In the genomic region with DNA sequence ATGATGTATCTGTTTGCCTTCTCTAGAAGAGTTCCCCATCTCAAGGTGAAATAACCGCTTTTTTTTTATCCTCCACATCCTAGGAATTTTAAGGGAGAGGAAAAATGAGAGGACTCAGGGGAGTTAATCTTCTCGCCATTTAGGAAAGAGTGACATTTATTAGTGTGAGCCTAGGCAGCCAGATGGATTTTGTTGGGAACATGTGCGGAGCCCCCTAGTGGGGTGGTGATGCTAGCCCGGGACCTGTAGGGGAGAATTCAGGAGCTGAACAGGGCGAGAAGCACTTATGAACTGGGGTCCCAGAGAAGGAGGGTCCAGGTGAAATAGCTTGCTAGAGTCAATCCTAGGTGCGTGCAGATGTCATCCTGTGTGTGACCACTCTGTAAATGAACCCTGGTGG, we compare ENCODE assay signal across 14 cellular contexts. TPM values are rescaled to one million over a fixed set of nuclear protein-coding genes. Genes with fewer than 3 reads are reported as not detected.
A peak's percentile ranks its signal among the peaks of the same experiment; 100 is the strongest.
DNase-seq lines count a peak whose midpoint lies in the region; ATAC-seq, FAIRE-seq and TF ChIP-seq lines count a peak whose summit lies in the region.
"Had no signal": no experiment of that assay in that cellular context is flagged by ENCODE, and none has a peak within 500 bp of the region (broad histone marks: within the 10 kb centered on the region; RNA-seq: fewer than 3 reads in every experiment).

No MANE protein-coding gene starts in this region.

- H3K4me3 Mint-ChIP-seq in activated naive CD8-positive, alpha-beta T cell treated with anti-CD3 and anti-CD28 coated beads, Interleukin-2, amount 10 ng/mL, durations not matched to agents 7 days and 5 days, result no peak overlapping the region
- no peak overlapping the region for H3K4me3 Mint-ChIP-seq in activated naive CD8-positive, alpha-beta T cell treated with anti-CD3 and anti-CD28 coated beads, Interleukin-2, amount 50 U/mL, for 24 hours
- H3K4me3 Mint-ChIP-seq in activated T-helper 1 cell treated with anti-CD3 and anti-CD28 coated beads, Interleukin-12 subunit alpha, Interleukin-12 subunit beta, Interleukin-2, Interleukin-4 antibody, amounts not matched to agents 30 ng/mL and 10 ng/mL and 1 ng/mL, durations not matched to agents 14 hours and 24 hours and 36 hours, result no peak overlapping the region
- H3K4me3 Mint-ChIP-seq: activated T-helper 17 cell treated with anti-CD3 and anti-CD28 coated beads, Interleukin-2, amount 50 U/mL, for 72 hours had no signal

- intact Hi-C loops in gastrocnemius medialis (cut with DNase I; ENCODE audit: low total_unique reads), result no loop called here
- intact Hi-C loops in activated T-helper 1 cell treated with anti-CD3 and anti-CD28 coated beads, Interleukin-12 subunit alpha, Interleukin-12 subunit beta, Interleukin-2, Interleukin-4 antibody, amounts not matched to agents 30 ng/mL and 10 ng/mL and 1 ng/mL, durations not matched to agents 14 hours and 24 hours and 36 hours (cut with micrococcal nuclease), result no loop called here

- no peaks in the 10 kb centered on the region for H3K23me2 ChIP-seq in H1 (ENCODE audit: low read depth, low read length)

- H3K36me3 ChIP-seq in MM.1S (replicated peaks; ENCODE audit: insufficient read depth, low read length) (no peaks in the 10 kb centered on the region), H1 (ENCODE audit: control insufficient read depth in 2 of 4, insufficient read depth in 4 of 4, low read length in 3 of 4) (peaks cover 0 to 2% (median 0%) of the 10 kb centered on the region in 4 experiments; a peak in 2 of 8 replicates), suprapubic skin (peaks cover 36% of the 10 kb centered on the region), gastrocnemius medialis (peaks cover 0 to 10% of the 10 kb centered on the region in 2 donors), neuronal stem cell (replicated peaks in 1 of 2; ENCODE audit: control insufficient read depth in 2 of 2, insufficient read depth in 2 of 2, low read length in 2 of 2) (peaks cover 0 to 33% of the 10 kb centered on the region in 2 donors)

- TF ChIP-seq CTCF in MM.1S (IDR thresholded peaks at IDR 0.05; ENCODE audit: low read length), result peak; percentile 35
- peak; percentile 65 to 70 (median 68) for TF ChIP-seq CTCF in H1 (IDR thresholded peaks at IDR 0.05; ENCODE audit: control extremely low read depth in 1 of 3, insufficient read depth in 1 of 3, low read depth in 1 of 3, low read length in 3 of 3)
- no peak for TF ChIP-seq CTCF in suprapubic skin (IDR thresholded peaks at IDR 0.05)
- TF ChIP-seq CTCF in gastrocnemius medialis (IDR thresholded peaks at IDR 0.05 in 4 of 5, conservative IDR thresholded peaks at IDR 0.05 in 1 of 5), result peak in 1 of 5 experiments; percentile 33

- peaks cover 31% of the 10 kb centered on the region for H3K36me3 Mint-ChIP-seq in activated naive CD8-positive, alpha-beta T cell treated with anti-CD3 and anti-CD28 coated beads, Interleukin-2, amount 10 ng/mL, durations not matched to agents 7 days and 5 days
- H3K36me3 Mint-ChIP-seq in activated naive CD8-positive, alpha-beta T cell treated with anti-CD3 and anti-CD28 coated beads, Interleukin-2, amount 50 U/mL, for 24 hours (ENCODE audit: low read depth), result peaks cover 28% of the 10 kb centered on the region
- H3K36me3 Mint-ChIP-seq in activated T-helper 1 cell treated with anti-CD3 and anti-CD28 coated beads, Interleukin-12 subunit alpha, Interleukin-12 subunit beta, Interleukin-2, Interleukin-4 antibody, amounts not matched to agents 30 ng/mL and 10 ng/mL and 1 ng/mL, durations not matched to agents 14 hours and 24 hours and 36 hours (ENCODE audit: low read depth), result peaks cover 75% of the 10 kb centered on the region

- no peak overlapping the region for H3K14ac ChIP-seq in H1 (ENCODE audit: insufficient read length)
- no peak overlapping the region for H3K14ac ChIP-seq in neuronal stem cell (ENCODE audit: low read length)

- TF ChIP-seq RAD21 in H1 (IDR thresholded peaks at IDR 0.05 in 1 of 2, conservative IDR thresholded peaks at IDR 0.05 in 1 of 2; ENCODE audit: low read depth in 2 of 2, low read length in 2 of 2), result peak; percentile 34 to 53; a peak in 3 of 4 replicates

- H3K23ac ChIP-seq in H1 (ENCODE audit: insufficient read length), result no peak overlapping the region
- H3K23ac ChIP-seq in neuronal stem cell (ENCODE audit: low read depth, low read length, poor library complexity), result no peak overlapping the region

- in situ Hi-C loops in gastrocnemius medialis (cut with MboI; ENCODE audit: low sequenced_read_pairs in 4 of 4), result no loop called here

- H2AK5ac ChIP-seq in H1 (ENCODE audit: low read depth, low read length) (no peak overlapping the region), neuronal stem cell (ENCODE audit: low read depth, low read length) (no peak overlapping the region)

- peaks cover 62% of the 10 kb centered on the region for H3K4me1 Mint-ChIP-seq in activated naive CD8-positive, alpha-beta T cell treated with anti-CD3 and anti-CD28 coated beads, Interleukin-2, amount 10 ng/mL, durations not matched to agents 7 days and 5 days
- H3K4me1 Mint-ChIP-seq in activated naive CD8-positive, alpha-beta T cell treated with anti-CD3 and anti-CD28 coated beads, Interleukin-2, amount 50 U/mL, for 24 hours, result peaks cover 87% of the 10 kb centered on the region
- peaks cover 86% of the 10 kb centered on the region for H3K4me1 Mint-ChIP-seq in activated T-helper 1 cell treated with anti-CD3 and anti-CD28 coated beads, Interleukin-12 subunit alpha, Interleukin-12 subunit beta, Interleukin-2, Interleukin-4 antibody, amounts not matched to agents 30 ng/mL and 10 ng/mL and 1 ng/mL, durations not matched to agents 14 hours and 24 hours and 36 hours (ENCODE audit: low read depth)

- H3K9me3 Mint-ChIP-seq in activated naive CD8-positive, alpha-beta T cell treated with anti-CD3 and anti-CD28 coated beads, Interleukin-2, amount 10 ng/mL, durations not matched to agents 7 days and 5 days, result no peaks in the 10 kb centered on the region
- H3K9me3 Mint-ChIP-seq in activated naive CD8-positive, alpha-beta T cell treated with anti-CD3 and anti-CD28 coated beads, Interleukin-2, amount 50 U/mL, for 24 hours, result no peaks in the 10 kb centered on the region
- H3K9me3 Mint-ChIP-seq in activated T-helper 1 cell treated with anti-CD3 and anti-CD28 coated beads, Interleukin-12 subunit alpha, Interleukin-12 subunit beta, Interleukin-2, Interleukin-4 antibody, amounts not matched to agents 30 ng/mL and 10 ng/mL and 1 ng/mL, durations not matched to agents 14 hours and 24 hours and 36 hours, result no peaks in the 10 kb centered on the region
- H3K9me3 Mint-ChIP-seq: activated T-helper 17 cell treated with anti-CD3 and anti-CD28 coated beads, Interleukin-2, amount 50 U/mL, for 72 hours had no signal

- no peaks in the 10 kb centered on the region for H3F3A ChIP-seq in MM.1S (ENCODE audit: insufficient read depth, low read length)

- H3K27me3 ChIP-seq in MM.1S (replicated peaks; ENCODE audit: insufficient read depth, low read length) (no peaks in the 10 kb centered on the region), H1 (replicated peaks in 1 of 4; ENCODE audit: control insufficient read depth in 3 of 4, extremely low read depth in 1 of 4, insufficient read depth in 3 of 4, low read length in 3 of 4) (no peaks in the 10 kb centered on the region), suprapubic skin (no peaks in the 10 kb centered on the region), gastrocnemius medialis (no peaks in the 10 kb centered on the region), neuronal stem cell (ENCODE audit: control insufficient read depth in 3 of 3, insufficient read depth in 3 of 3, low read depth in 1 of 3, low read length in 3 of 3) (no peaks in the 10 kb centered on the region)

- H2BK12ac ChIP-seq in H1 (ENCODE audit: low read depth, low read length) (no peak overlapping the region), neuronal stem cell (ENCODE audit: low read length) (no peak overlapping the region)

- H3K4me1 ChIP-seq in MM.1S (ENCODE audit: low read length) (no peaks in the 10 kb centered on the region), H1 (replicated peaks in 1 of 4; ENCODE audit: control insufficient read depth in 3 of 4, insufficient read depth in 4 of 4, low read length in 3 of 4) (0 out of 7 replicates have a peak, but pooled peaks cover 0 to 2% (median 0%) of the 10 kb centered on the region in 4 experiments), suprapubic skin (no peaks in the 10 kb centered on the region), gastrocnemius medialis (no peaks in the 10 kb centered on the region), neuronal stem cell (ENCODE audit: control insufficient read depth in 2 of 2, insufficient read depth in 1 of 2, low read depth in 1 of 2, low read length in 2 of 2) (no peaks in the 10 kb centered on the region)

- H3K4ac ChIP-seq in H1 (replicated peaks; ENCODE audit: insufficient read length, low read depth, low read length) (no peak overlapping the region), neuronal stem cell (ENCODE audit: low read length) (no peak overlapping the region)

- H4K20me1 ChIP-seq in MM.1S (ENCODE audit: insufficient read depth, low read length) (no peaks in the 10 kb centered on the region), H1 (replicated peaks in 1 of 2; ENCODE audit: control insufficient read depth in 1 of 2, insufficient read depth in 2 of 2, low read length in 2 of 2) (peaks cover 0 to 3% of the 10 kb centered on the region in 2 experiments)

- POLR2A ChIA-PET in activated naive CD8-positive, alpha-beta T cell treated with anti-CD3 and anti-CD28 coated beads, Interleukin-2, amount 10 ng/mL, durations not matched to agents 7 days and 5 days (lab: Charles Lee), result interaction anchor here (0.6 to 1.4 kb wide), 3 partner anchors 9 to 97 kb away, joined by 4 read pairs; no protein-coding TSS in a partner anchor
- POLR2A ChIA-PET in H1 (lab: Charles Lee; ENCODE audit: partially characterized antibody), result interaction anchor here (0.7 to 1.7 kb wide), 3 partner anchors 9 to 24 kb away, joined by 3 to 5 read pairs (median 3); no protein-coding TSS in a partner anchor

- no peaks in the 10 kb centered on the region for H3K27me3 Mint-ChIP-seq in activated naive CD8-positive, alpha-beta T cell treated with anti-CD3 and anti-CD28 coated beads, Interleukin-2, amount 10 ng/mL, durations not matched to agents 7 days and 5 days
- no peaks in the 10 kb centered on the region for H3K27me3 Mint-ChIP-seq in activated naive CD8-positive, alpha-beta T cell treated with anti-CD3 and anti-CD28 coated beads, Interleukin-2, amount 50 U/mL, for 24 hours
- H3K27me3 Mint-ChIP-seq in activated T-helper 1 cell treated with anti-CD3 and anti-CD28 coated beads, Interleukin-12 subunit alpha, Interleukin-12 subunit beta, Interleukin-2, Interleukin-4 antibody, amounts not matched to agents 30 ng/mL and 10 ng/mL and 1 ng/mL, durations not matched to agents 14 hours and 24 hours and 36 hours (ENCODE audit: insufficient read depth), result no peaks in the 10 kb centered on the region
- H3K27me3 Mint-ChIP-seq: activated T-helper 17 cell treated with anti-CD3 and anti-CD28 coated beads, Interleukin-2, amount 50 U/mL, for 72 hours had no signal

- H2BK120ac ChIP-seq in H1 (replicated peaks; ENCODE audit: low read depth, low read length) (no peak overlapping the region), neuronal stem cell (ENCODE audit: low read depth, low read length) (no peak overlapping the region)

- H3K9ac ChIP-seq in MM.1S (ENCODE audit: low read length) (no peak overlapping the region), H1 (replicated peaks in 1 of 4; ENCODE audit: extremely low read depth in 1 of 4, low read depth in 3 of 4, low read length in 3 of 4) (no peak overlapping the region), neuronal stem cell (ENCODE audit: low read depth, low read length, poor library complexity) (no peak overlapping the region)

- 69% methylated on average over 6 of the region's 6 CpGs; no CpG with 5 or more reads in 1 of the 2 experiments for WGBS in H1 (ENCODE audit: extremely low coverage in 1 of 2, insufficient coverage in 1 of 2, insufficient read length in 1 of 2, insufficient replicate concordance in 2 of 2, low coverage in 1 of 2, low lambda C conversion rate in 2 of 2, missing lambda C conversion rate in 1 of 2), 2 experiments
- WGBS in suprapubic skin, result 87% methylated on average over 5 of the region's 6 CpGs
- WGBS in neuronal stem cell (ENCODE audit: extremely low coverage in 2 of 2, insufficient read length in 2 of 2, insufficient replicate concordance in 1 of 2), 2 donors, result no CpG with 5 or more reads among the region's 6 CpGs

- ATAC-seq in activated naive CD8-positive, alpha-beta T cell treated with anti-CD3 and anti-CD28 coated beads, Interleukin-2, amount 10 ng/mL, durations not matched to agents 7 days and 5 days (ENCODE audit: low read depth), result no peak
- no peak for ATAC-seq in activated naive CD8-positive, alpha-beta T cell treated with anti-CD3 and anti-CD28 coated beads, Interleukin-2, amount 50 U/mL, for 24 hours
- no peak for ATAC-seq in gastrocnemius medialis
- ATAC-seq: activated T-helper 17 cell treated with anti-CD3 and anti-CD28 coated beads, Interleukin-2, amount 50 U/mL, for 72 hours had no signal

- TF ChIP-seq POLR2A in H1 (IDR thresholded peaks at IDR 0.05; ENCODE audit: control extremely low read depth in 1 of 2, low read depth in 2 of 2, low read length in 2 of 2), result no peak
- no peak for TF ChIP-seq POLR2A in suprapubic skin (IDR thresholded peaks at IDR 0.05)
- no peak for TF ChIP-seq POLR2A in gastrocnemius medialis (IDR thresholded peaks at IDR 0.05)

- CTCF ChIA-PET in H1 (lab: Charles Lee; ENCODE audit: partially characterized antibody), result interaction anchor here (0.6 to 3.5 kb wide), 23 partner anchors 9 to 690 kb away, joined by 3 to 35 read pairs (median 4); a partner anchor contains a TSS

- no peak overlapping the region for H3K18ac ChIP-seq in H1 (ENCODE audit: extremely low read depth, low read length)
- H3K18ac ChIP-seq in neuronal stem cell (ENCODE audit: low read length), result no peak overlapping the region

- H2AFZ ChIP-seq in MM.1S (ENCODE audit: low read length) (no peak overlapping the region), H1 (ENCODE audit: low read length) (no peak overlapping the region), neuronal stem cell (ENCODE audit: low read length) (no peak overlapping the region)

- H3K79me2 ChIP-seq in MM.1S (ENCODE audit: low read length), result peaks cover 8% of the 10 kb centered on the region
- no peaks in the 10 kb centered on the region; a peak in 1 of 4 replicates for H3K79me2 ChIP-seq in H1 (ENCODE audit: control insufficient read depth in 1 of 2, insufficient read depth in 2 of 2, low read length in 2 of 2)

- no peak for FAIRE-seq in H1 (lab: Jason Lieb, UNC)
- FAIRE-seq: endometrium, HTR-8/SVneo had no signal

- no peak overlapping the region for H3K27ac Mint-ChIP-seq in activated naive CD8-positive, alpha-beta T cell treated with anti-CD3 and anti-CD28 coated beads, Interleukin-2, amount 10 ng/mL, durations not matched to agents 7 days and 5 days
- H3K27ac Mint-ChIP-seq in activated naive CD8-positive, alpha-beta T cell treated with anti-CD3 and anti-CD28 coated beads, Interleukin-2, amount 50 U/mL, for 24 hours, result no peak overlapping the region
- H3K27ac Mint-ChIP-seq in activated T-helper 1 cell treated with anti-CD3 and anti-CD28 coated beads, Interleukin-12 subunit alpha, Interleukin-12 subunit beta, Interleukin-2, Interleukin-4 antibody, amounts not matched to agents 30 ng/mL and 10 ng/mL and 1 ng/mL, durations not matched to agents 14 hours and 24 hours and 36 hours, result no peak overlapping the region
- H3K27ac Mint-ChIP-seq: activated T-helper 17 cell treated with anti-CD3 and anti-CD28 coated beads, Interleukin-2, amount 50 U/mL, for 72 hours had no signal

- no peak overlapping the region for H2BK20ac ChIP-seq in H1 (ENCODE audit: low read length)

- no peak overlapping the region for H3K27ac ChIP-seq in MM.1S (ENCODE audit: low read length)
- H3K27ac ChIP-seq in H1 (ENCODE audit: low read depth, low read length), result no peak overlapping the region
- H3K27ac ChIP-seq in suprapubic skin, result no peak overlapping the region
- H3K27ac ChIP-seq in gastrocnemius medialis, result no peak overlapping the region
- H3K27ac ChIP-seq in neuronal stem cell (replicated peaks; ENCODE audit: low read length), result no peak overlapping the region
- H3K27ac ChIP-seq: skin epidermis had no signal

- H3K9me2 ChIP-seq in MM.1S (replicated peaks; ENCODE audit: insufficient read depth, low read length), result no peaks in the 10 kb centered on the region

- no peak overlapping the region for H3K4me2 ChIP-seq in MM.1S (ENCODE audit: low read depth, low read length)
- H3K4me2 ChIP-seq in H1 (ENCODE audit: insufficient read depth in 1 of 2, low read depth in 2 of 2, low read length in 2 of 2), result no peak overlapping the region
- H3K4me2 ChIP-seq in neuronal stem cell (ENCODE audit: insufficient read depth, low read length, poor library complexity, severe bottlenecking), result no peak overlapping the region

- no peak overlapping the region for H3K56ac ChIP-seq in H1 (replicated peaks; ENCODE audit: insufficient read length, low read depth, low read length)

- H2BK15ac ChIP-seq in H1 (ENCODE audit: low read length) (no peak overlapping the region), neuronal stem cell (ENCODE audit: low read length) (no peak overlapping the region)

- no peak overlapping the region for H2BK5ac ChIP-seq in H1 (ENCODE audit: low read depth, low read length)
- H2BK5ac ChIP-seq in neuronal stem cell (ENCODE audit: low read length), result no peak overlapping the region

- H4K5ac ChIP-seq in H1 (ENCODE audit: insufficient read length, low read depth, low read length), result no peak overlapping the region

- no peak overlapping the region for H4K8ac ChIP-seq in H1 (ENCODE audit: extremely low read depth, insufficient read depth, low read length)
- H4K8ac ChIP-seq in neuronal stem cell (ENCODE audit: low read depth, low read length), result no peak overlapping the region

- DNase-seq in activated naive CD8-positive, alpha-beta T cell treated with anti-CD3 and anti-CD28 coated beads, Interleukin-2, amount 10 ng/mL, durations not matched to agents 7 days and 5 days, result peak; percentile 15
- no peak for DNase-seq in activated naive CD8-positive, alpha-beta T cell treated with anti-CD3 and anti-CD28 coated beads, Interleukin-2, amount 50 U/mL, for 24 hours
- DNase-seq in MM.1S (no peak), H1 (ENCODE audit: low read depth in 1 of 2, low spot score in 2 of 2) (no peak), suprapubic skin (ENCODE audit: low spot score in 2 of 2) (peak; percentile 4 to 26), gastrocnemius medialis (no peak), neuronal stem cell (ENCODE audit: low spot score) (no peak)
- DNase-seq in activated T-helper 1 cell treated with anti-CD3 and anti-CD28 coated beads, Interleukin-12 subunit alpha, Interleukin-12 subunit beta, Interleukin-2, Interleukin-4 antibody, amounts not matched to agents 30 ng/mL and 10 ng/mL and 1 ng/mL, durations not matched to agents 14 hours and 24 hours and 36 hours (ENCODE audit: low spot score), result no peak
- DNase-seq: NCI-H510A treated with DMSO at 0.1 percent for 48 hours; stimulated activated naive CD4-positive, alpha-beta T cell treated with Interleukin-2 at 50 U/mL for 16 hours had no signal

- H3K9me3 ChIP-seq in MM.1S (replicated peaks; ENCODE audit: insufficient read depth, low read length) (no peaks in the 10 kb centered on the region), H1 (ENCODE audit: insufficient read depth in 2 of 2, low read depth in 1 of 2, low read length in 1 of 2) (no peaks in the 10 kb centered on the region; a peak in 1 of 4 replicates), suprapubic skin (no peaks in the 10 kb centered on the region), gastrocnemius medialis (no peaks in the 10 kb centered on the region), neuronal stem cell (replicated peaks in 1 of 2; ENCODE audit: control insufficient read depth in 2 of 2, insufficient read depth in 1 of 2, low read depth in 1 of 2, low read length in 2 of 2) (no peaks in the 10 kb centered on the region)

- H3K4me3 ChIP-seq in MM.1S (ENCODE audit: low read length), result no peak overlapping the region
- H3K4me3 ChIP-seq in H1 (ENCODE audit: extremely low read depth in 1 of 4, insufficient read depth in 2 of 4, low read depth in 3 of 4, low read length in 4 of 4), result no peak overlapping the region
- H3K4me3 ChIP-seq in suprapubic skin, result no peak overlapping the region
- H3K4me3 ChIP-seq in gastrocnemius medialis, result no peak overlapping the region
- no peak overlapping the region for H3K4me3 ChIP-seq in neuronal stem cell (ENCODE audit: low read length in 2 of 2)
- H3K4me3 ChIP-seq: skin epidermis had no signal

- TF ChIP-seq EP300 in H1 (IDR thresholded peaks at IDR 0.05; ENCODE audit: borderline replicate concordance in 1 of 2, low read depth in 2 of 2, low read length in 2 of 2), result no peak
- TF ChIP-seq EP300 in suprapubic skin (IDR thresholded peaks at IDR 0.05), result no peak

- no peak overlapping the region for H4K91ac ChIP-seq in H1 (replicated peaks; ENCODE audit: insufficient read length, low read length)
- no peak overlapping the region for H4K91ac ChIP-seq in neuronal stem cell (ENCODE audit: low read depth, low read length, poor library complexity)

- H3K79me1 ChIP-seq in H1 (ENCODE audit: low read depth, low read length) (peaks cover 4% of the 10 kb centered on the region; the same call in 1 of the 2 replicates), neuronal stem cell (ENCODE audit: low read depth, low read length) (no peaks in the 10 kb centered on the region)

RNA-seq across cellular contexts. Expression of a gene that starts 10.7 kb away (rescaled TPM):
- total RNA-seq in activated naive CD8-positive, alpha-beta T cell treated with anti-CD3 and anti-CD28 coated beads, Interleukin-2, amount 10 ng/mL, durations not matched to agents 7 days and 5 days, result 10 to 100 TPM; 46.7 to 48.0 TPM
- 7.1 and 9.9 TPM in 2 replicates for total RNA-seq in H1 (2021; fragmentation: NEBNext Ultra II Directional; extraction: Animal tissue kit (Norgen Biotek cat#: 25700))
- 5.6 and 9.3 TPM in 2 replicates for polyA plus RNA-seq in H1 (2011; rRNA removed)
- polyA plus RNA-seq in H1 (2011; cell fraction: cytosol; rRNA removed), result 5.3 TPM
- polyA plus RNA-seq in H1 (2011; cell fraction: nucleus; rRNA removed), result 9.2 TPM
- 3.9 to 4.6 TPM (median 4.5 TPM) in 4 replicates for polyA plus RNA-seq in H1 (2012, experiment 1 of 2)
- polyA plus RNA-seq in H1 (2012, experiment 2 of 2), result 4.0 TPM
- 7.6 TPM for polyA plus RNA-seq in H1 (2013, experiment 1 of 2)
- polyA plus RNA-seq in H1 (2013, experiment 2 of 2), result 7.6 TPM
- polyA minus RNA-seq in H1 (2011; rRNA and poly(A)+ RNA removed), result 7.4 and 10.6 TPM in 2 replicates
- polyA minus RNA-seq in H1 (2011; cell fraction: cytosol; rRNA and poly(A)+ RNA removed), result 3.4 TPM
- 5.5 TPM for polyA minus RNA-seq in H1 (2011; cell fraction: nucleus; rRNA and poly(A)+ RNA removed)
- total RNA-seq in suprapubic skin (10 to 100 TPM; 16.2 to 22.6 (median 21.4) TPM), gastrocnemius medialis (1 to 10 TPM; 1.4 to 3.9 (median 3.6) TPM)
- 2.8 TPM for polyA plus RNA-seq in neuronal stem cell (2013, experiment 1 of 2)
- 2.5 TPM for polyA plus RNA-seq in neuronal stem cell (2013, experiment 2 of 2)
- 23.2 and 23.6 TPM in 2 replicates for total RNA-seq in activated T-helper 1 cell treated with anti-CD3 and anti-CD28 coated beads, Interleukin-12 subunit alpha, Interleukin-12 subunit beta, Interleukin-2, Interleukin-4 antibody, amounts not matched to agents 30 ng/mL and 10 ng/mL and 1 ng/mL, durations not matched to agents 14 hours and 24 hours and 36 hours

RNA-seq across cellular contexts. Expression of a gene that starts 25.6 kb away (rescaled TPM):
- total RNA-seq in activated naive CD8-positive, alpha-beta T cell treated with anti-CD3 and anti-CD28 coated beads, Interleukin-2, amount 10 ng/mL, durations not matched to agents 7 days and 5 days, result under 1 TPM; 0.08 to 0.09 TPM
- 6.7 and 6.9 TPM in 2 replicates for total RNA-seq in H1 (2021; fragmentation: NEBNext Ultra II Directional; extraction: Animal tissue kit (Norgen Biotek cat#: 25700))
- 4.3 and 4.9 TPM in 2 replicates for polyA plus RNA-seq in H1 (2011; rRNA removed)
- 2.8 TPM for polyA plus RNA-seq in H1 (2011; cell fraction: cytosol; rRNA removed)
- polyA plus RNA-seq in H1 (2011; cell fraction: nucleus; rRNA removed), result 4.8 TPM
- 5.9 to 7.5 TPM (median 6.1 TPM) in 4 replicates for polyA plus RNA-seq in H1 (2012, experiment 1 of 2)
- 7.4 TPM for polyA plus RNA-seq in H1 (2012, experiment 2 of 2)
- 7.1 TPM for polyA plus RNA-seq in H1 (2013, experiment 1 of 2)
- polyA plus RNA-seq in H1 (2013, experiment 2 of 2), result 8.0 TPM
- polyA minus RNA-seq in H1 (2011; rRNA and poly(A)+ RNA removed), result 4.7 and 6.0 TPM in 2 replicates
- 3.7 TPM for polyA minus RNA-seq in H1 (2011; cell fraction: cytosol; rRNA and poly(A)+ RNA removed)
- polyA minus RNA-seq in H1 (2011; cell fraction: nucleus; rRNA and poly(A)+ RNA removed), result 3.5 TPM
- total RNA-seq in suprapubic skin, result 1 to 10 TPM in 3 of 4 donors, under 1 TPM in 1; 0.76 to 1.9 (median 1.6) TPM
- under 1 TPM; 0.17 to 0.29 (median 0.24) TPM for total RNA-seq in gastrocnemius medialis
- 2.6 TPM for polyA plus RNA-seq in neuronal stem cell (2013, experiment 1 of 2)
- polyA plus RNA-seq in neuronal stem cell (2013, experiment 2 of 2), result 2.7 TPM
- 0.20 and 0.23 TPM in 2 replicates for total RNA-seq in activated T-helper 1 cell treated with anti-CD3 and anti-CD28 coated beads, Interleukin-12 subunit alpha, Interleukin-12 subunit beta, Interleukin-2, Interleukin-4 antibody, amounts not matched to agents 30 ng/mL and 10 ng/mL and 1 ng/mL, durations not matched to agents 14 hours and 24 hours and 36 hours

Comparison
In these comparisons a context has a peak if more than half of its experiments do, and no peak if none do; other contexts are left out.
1. DNase-seq: peak in activated naive CD8-positive, alpha-beta T cell treated with anti-CD3 and anti-CD28 coated beads, Interleukin-2, amount 10 ng/mL, durations not matched to agents 7 days and 5 days (single experiment) and suprapubic skin (2 of 2); none in activated naive CD8-positive, alpha-beta T cell treated with anti-CD3 and anti-CD28 coated beads, Interleukin-2, amount 50 U/mL, for 24 hours (single experiment), MM.1S (single experiment), H1 (0 of 2), gastrocnemius medialis (0 of 2), neuronal stem cell (single experiment) and activated T-helper 1 cell treated with anti-CD3 and anti-CD28 coated beads, Interleukin-12 subunit alpha, Interleukin-12 subunit beta, Interleukin-2, Interleukin-4 antibody, amounts not matched to agents 30 ng/mL and 10 ng/mL and 1 ng/mL, durations not matched to agents 14 hours and 24 hours and 36 hours (single experiment).
2. CTCF ChIP-seq: peak in MM.1S (single experiment) and H1 (3 of 3); none in suprapubic skin (0 of 2).